8 cellular contexts compared by ENCODE assay signal in the genomic region with DNA sequence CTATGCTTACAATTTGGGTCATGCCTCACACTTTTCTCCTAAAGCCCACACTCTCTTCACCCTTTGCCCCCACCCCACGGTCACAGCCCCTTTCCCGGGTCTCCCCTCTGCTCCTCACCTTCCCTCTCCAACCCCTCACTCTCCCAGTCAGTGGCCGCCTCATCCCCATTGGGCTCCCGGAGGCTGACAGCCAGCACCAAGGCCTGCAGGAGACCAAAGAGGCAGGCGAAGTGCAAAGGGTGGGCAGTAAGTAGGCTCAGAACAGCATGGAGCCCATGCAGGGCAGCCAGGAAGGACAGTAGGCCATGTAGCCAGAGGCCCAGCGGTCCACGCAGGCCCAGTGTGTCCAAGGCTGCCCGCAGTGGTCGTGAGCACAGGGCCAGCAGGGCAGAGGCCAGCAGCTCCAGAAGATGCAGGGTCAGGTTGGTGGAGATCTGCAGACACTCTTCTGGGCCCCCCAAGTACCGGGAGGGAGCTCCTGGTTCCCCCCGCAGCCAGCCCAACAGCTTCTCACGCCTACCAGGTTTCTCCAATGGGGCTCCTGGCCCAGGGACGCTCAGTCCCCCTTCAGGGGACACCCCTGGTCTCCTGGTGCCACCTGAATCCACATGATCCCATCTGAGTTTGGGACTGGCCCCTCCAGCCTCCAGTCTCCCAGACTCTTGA. TPM values are rescaled to one million over a fixed set of nuclear protein-coding genes. Genes with fewer than 3 reads are reported as not detected.
A peak's percentile ranks its signal among the peaks of the same experiment; 100 is the strongest.
DNase-seq lines count a peak whose midpoint lies in the region; ATAC-seq and TF ChIP-seq lines count a peak whose summit lies in the region.

No MANE protein-coding gene starts in this region.

- H3K36me3 ChIP-seq in naive thymus-derived CD4-positive, alpha-beta T cell (ENCODE audit: control insufficient read depth in 2 of 3, insufficient read depth in 3 of 3, low read length in 3 of 3): peaks cover 0 to 38% (median 6%) of the 10 kb centered on the region in 3 experiments

- DNase-seq in AG04449 (ENCODE audit: low read depth, low spot score) (no peak), choroid plexus epithelial cell (ENCODE audit: low read depth) (no peak), retina (no peak), cerebellum (ENCODE audit: low spot score) (no peak)
- no peak for DNase-seq in Jurkat, Clone E6-1 (ENCODE audit: low read depth, low spot score)
- DNase-seq in naive thymus-derived CD4-positive, alpha-beta T cell: no peak

- intact Hi-C loops in naive thymus-derived CD4-positive, alpha-beta T cell (cut with micrococcal nuclease): no loop called here

- peaks cover 6 to 39% (median 16%) of the 10 kb centered on the region in 5 donors for H3K36me3 Mint-ChIP-seq in naive thymus-derived CD4-positive, alpha-beta T cell

- POLR2A ChIA-PET in AG04449 (lab: Yijun Ruan, JAX): no interaction called here
- POLR2A ChIA-PET in naive thymus-derived CD4-positive, alpha-beta T cell (lab: Charles Lee): interaction anchor here (0.6 to 1.3 kb wide), 3 partner anchors 80 to 310 kb away, joined by 3 to 7 read pairs (median 3); partner anchors contain the start of gene DDX39B

- H3K9me3 Mint-ChIP-seq in naive thymus-derived CD4-positive, alpha-beta T cell: no peaks in the 10 kb centered on the region

- H3K27ac Mint-ChIP-seq in naive thymus-derived CD4-positive, alpha-beta T cell: peak overlapping the region; percentile 81 to 95 (median 88)

- ATAC-seq in naive thymus-derived CD4-positive, alpha-beta T cell: no peak
- ATAC-seq in GM19324 (IDR thresholded peaks at IDR 0.05; ENCODE audit: low FRiP score, unreplicated experiment) (no peak), GM18870 (IDR thresholded peaks at IDR 0.05; ENCODE audit: unreplicated experiment) (no peak)

- no peaks in the 10 kb centered on the region for H3K27me3 ChIP-seq in naive thymus-derived CD4-positive, alpha-beta T cell (ENCODE audit: control insufficient read depth in 2 of 2, insufficient read depth in 2 of 2, low read length in 2 of 2)

- H3K9me3 ChIP-seq in naive thymus-derived CD4-positive, alpha-beta T cell (ENCODE audit: control insufficient read depth in 2 of 3, low read length in 3 of 3): no peaks in the 10 kb centered on the region

- CTCF ChIA-PET in AG04449 (lab: Yijun Ruan, JAX): interaction anchor here (0.7 to 3.1 kb wide), 2 partner anchors 8 to 206 kb away, joined by 3 to 13 read pairs; partner anchors contain the start of gene BAG6
- CTCF ChIA-PET in naive thymus-derived CD4-positive, alpha-beta T cell (lab: Charles Lee): interaction anchor here (0.7 kb wide), 1 partner anchor 940 kb away, joined by 3 read pairs; no protein-coding TSS in a partner anchor

- H3K4me3 Mint-ChIP-seq in naive thymus-derived CD4-positive, alpha-beta T cell: peak overlapping the region; percentile 89 to 98 (median 92)

- H3K27ac ChIP-seq in naive thymus-derived CD4-positive, alpha-beta T cell (ENCODE audit: low read depth, low read length): peak overlapping the region; percentile 88

- H3K4me1 ChIP-seq in naive thymus-derived CD4-positive, alpha-beta T cell (ENCODE audit: control insufficient read depth in 2 of 2, insufficient read depth in 2 of 2, low read length in 2 of 2): peaks cover 40 to 49% of the 10 kb centered on the region in 2 donors

- no peaks in the 10 kb centered on the region for H3K27me3 Mint-ChIP-seq in naive thymus-derived CD4-positive, alpha-beta T cell

- TF ChIP-seq CTCF in AG04449 (IDR thresholded peaks at IDR 0.05; ENCODE audit: insufficient read depth, low read length, missing control alignments) (no peak), choroid plexus epithelial cell (conservative IDR thresholded peaks at IDR 0.05; ENCODE audit: low read depth, low read length) (no peak)

- H3K4me1 Mint-ChIP-seq in naive thymus-derived CD4-positive, alpha-beta T cell: peaks cover 53 to 85% (median 77%) of the 10 kb centered on the region in 7 donors

- H3K4me3 ChIP-seq in AG04449 (ENCODE audit: low read depth, low read length) (peak overlapping the region; percentile 86), choroid plexus epithelial cell (ENCODE audit: low read depth, low read length) (peak overlapping the region; percentile 82)
- H3K4me3 ChIP-seq in Jurkat, Clone E6-1 (ENCODE audit: low read length): peak overlapping the region; percentile 88
- peak overlapping the region; percentile 79 for H3K4me3 ChIP-seq in naive thymus-derived CD4-positive, alpha-beta T cell (ENCODE audit: low read length)

RNA-seq across cellular contexts. Expression of gene C6orf47, which starts 1.5 kb away (rescaled TPM):
- polyA plus RNA-seq in Jurkat, Clone E6-1 (2012; ENCODE audit: insufficient read depth, insufficient read length): 11.7 TPM
- 10 to 100 TPM; 14.0 to 32.8 (median 23.2) TPM for total RNA-seq in naive thymus-derived CD4-positive, alpha-beta T cell
- polyA plus RNA-seq in naive thymus-derived CD4-positive, alpha-beta T cell: 10 to 100 TPM; 22.3 to 33.7 TPM
- 11.4 TPM for total RNA-seq in cerebellum

RNA-seq across cellular contexts. Expression of gene APOM, which starts 3.4 kb away (rescaled TPM):
- polyA plus RNA-seq in Jurkat, Clone E6-1 (2012; ENCODE audit: insufficient read depth, insufficient read length): 4.2 TPM
- 1 to 10 TPM in 4 of 5 experiments, under 1 TPM in 1; 0.78 to 4.3 (median 2.8) TPM for total RNA-seq in naive thymus-derived CD4-positive, alpha-beta T cell
- 1 to 10 TPM; 3.8 to 5.0 TPM for polyA plus RNA-seq in naive thymus-derived CD4-positive, alpha-beta T cell
- 0.91 TPM for total RNA-seq in cerebellum

RNA-seq across cellular contexts. Expression of gene GPANK1, which starts 5.7 kb away (rescaled TPM):
- 38.1 TPM for polyA plus RNA-seq in Jurkat, Clone E6-1 (2012; ENCODE audit: insufficient read depth, insufficient read length)
- total RNA-seq in naive thymus-derived CD4-positive, alpha-beta T cell: 10 to 100 TPM; 12.8 to 35.1 (median 28.9) TPM
- polyA plus RNA-seq in naive thymus-derived CD4-positive, alpha-beta T cell: 10 to 100 TPM; 24.0 to 27.2 TPM
- total RNA-seq in cerebellum: 7.8 TPM

RNA-seq across cellular contexts. Expression of gene BAG6, which starts 6.7 kb away (rescaled TPM):
- polyA plus RNA-seq in Jurkat, Clone E6-1 (2012; ENCODE audit: insufficient read depth, insufficient read length): 229 TPM
- total RNA-seq in naive thymus-derived CD4-positive, alpha-beta T cell: 100 to 1,000 TPM; 260 to 321 (median 280) TPM
- polyA plus RNA-seq in naive thymus-derived CD4-positive, alpha-beta T cell: 10 to 100 TPM; 14.4 to 24.3 TPM
- total RNA-seq in cerebellum: 94.5 TPM

RNA-seq across cellular contexts. Expression of gene CSNK2B, which starts 6.8 kb away (rescaled TPM):
- 439 TPM for polyA plus RNA-seq in Jurkat, Clone E6-1 (2012; ENCODE audit: insufficient read depth, insufficient read length)
- 100 to 1,000 TPM; 101 to 215 (median 133) TPM for total RNA-seq in naive thymus-derived CD4-positive, alpha-beta T cell
- 100 to 1,000 TPM; 260 to 275 TPM for polyA plus RNA-seq in naive thymus-derived CD4-positive, alpha-beta T cell
- 52.0 TPM for total RNA-seq in cerebellum
